Comparison of ENCODE assay signal across 20 cellular contexts in the genomic region with DNA sequence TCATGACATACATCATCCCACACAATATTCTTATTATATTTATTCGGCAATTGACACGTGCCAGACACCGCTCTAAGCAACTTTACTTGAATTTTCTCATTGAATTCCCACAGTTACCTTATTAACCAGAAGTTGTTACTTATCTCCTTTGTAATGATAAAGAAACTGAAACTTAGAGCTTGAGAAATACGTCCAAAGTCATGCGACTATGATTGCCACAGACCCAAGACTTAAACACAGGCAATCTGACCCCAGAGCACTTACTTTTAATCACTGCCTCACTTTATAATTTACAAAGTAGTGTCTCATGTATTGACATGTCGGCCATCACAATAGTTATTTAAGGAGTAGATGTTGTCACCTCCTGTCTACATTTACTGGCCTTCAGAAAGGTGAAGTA.
"Had no signal": no experiment of that assay in that cellular context is flagged by ENCODE, and none has a peak within 500 bp of the region (broad histone marks: within the 10 kb centered on the region; RNA-seq: fewer than 3 reads in every experiment).

No MANE protein-coding gene starts in this region.

- H3K27me3 ChIP-seq: brain microvascular endothelial cell, foreskin keratinocyte, neural progenitor cell, right lobe of liver, spleen, testis, uterus had no signal

- H3K9me3 ChIP-seq: right lobe of liver, spleen, testis, uterus had no signal

- H3K4me1 ChIP-seq: foreskin keratinocyte, neural progenitor cell, right lobe of liver, spleen, testis, uterus had no signal

- H3K27ac ChIP-seq: brain microvascular endothelial cell, foreskin keratinocyte, neural progenitor cell, right lobe of liver, spleen, testis, uterus had no signal

- H3K4me3 ChIP-seq: neural progenitor cell, right lobe of liver, spleen, testis, uterus had no signal

- H3K36me3 ChIP-seq: brain microvascular endothelial cell, neural progenitor cell, right lobe of liver, spleen, uterus had no signal

- DNase-seq: activated B cell treated with CpG ODN at 0.5 μM for 24 hours; activated CD4-positive, alpha-beta T cell treated with anti-CD3 and anti-CD28 coated beads for 48 hours; activated CD8-positive, alpha-beta memory T cell treated with anti-CD3 and anti-CD28 coated beads, Interleukin-2, amount 50 U/mL, for 48 hours; activated CD8-positive, alpha-beta T cell treated with anti-CD3 and anti-CD28 coated beads, Interleukin-2, amount 10 ng/mL, durations not matched to agents 7 days and 5 days; activated naive CD4-positive, alpha-beta T cell; anterior cingulate cortex; brain microvascular endothelial cell; effector memory CD4-positive, alpha-beta T cell; foreskin keratinocyte; glutamatergic neuron; left cardiac atrium; midbrain; naive B cell; right lobe of liver; spleen; stimulated activated naive CD8-positive, alpha-beta T cell treated with anti-CD3 and anti-CD28 coated beads, Interleukin-15, amount 100 ng/mL, for 72 hours; T-helper 17 cell; testis; uterus had no signal
